In the genomic region with DNA sequence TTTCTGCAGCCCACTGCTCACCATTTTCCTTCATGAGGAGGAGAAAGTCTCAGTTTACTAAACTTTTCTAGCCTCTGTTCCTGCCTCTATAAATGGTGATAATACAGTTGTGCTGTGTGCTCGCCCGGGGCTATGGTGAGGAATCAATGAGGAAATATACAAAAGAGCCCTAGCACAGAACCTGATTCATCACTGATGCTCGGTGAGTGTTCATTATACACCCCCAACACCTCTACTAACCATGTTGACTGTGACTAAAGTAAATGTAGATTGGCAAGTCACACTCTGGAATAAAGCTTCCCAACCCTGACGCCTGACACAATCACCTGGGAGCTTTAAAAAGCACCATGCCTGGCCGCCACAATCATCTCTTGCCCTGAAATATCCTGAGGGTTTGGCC, we compare ENCODE assay signal across 19 cellular contexts.
"Had no signal": no experiment of that assay in that cellular context is flagged by ENCODE, and none has a peak within 500 bp of the region (broad histone marks: within the 10 kb centered on the region; RNA-seq: fewer than 3 reads in every experiment).

No MANE protein-coding gene starts in this region.

- H3K27me3 Mint-ChIP-seq: T-cell had no signal

- H3K36me3 Mint-ChIP-seq: immature natural killer cell; stimulated activated naive B cell treated with anti-CD40 and anti-IgM and Interleukin-4, amounts not matched to agents 10 μg/mL and 1 μg/mL and 100 μg/mL, for 72 hours; T-cell had no signal

- DNase-seq: activated B cell treated with CpG ODN at 0.5 μM for 24 hours; activated CD4-positive, alpha-beta T cell treated with anti-CD3 and anti-CD28 coated beads for 48 hours; activated CD8-positive, alpha-beta T cell treated with anti-CD3 and anti-CD28 coated beads for 36 hours; activated naive CD4-positive, alpha-beta T cell treated with Interleukin-2 at 50 U/mL for 16 hours; activated naive CD8-positive, alpha-beta T cell treated with anti-CD3 and anti-CD28 coated beads, Interleukin-2, amount 10 ng/mL, durations not matched to agents 7 days and 5 days; activated T-cell treated with anti-CD3 and anti-CD28 coated beads, Interleukin-2, amount 50 U/mL, for 24 hours; body of pancreas; central memory CD4-positive, alpha-beta T cell; colonic mucosa; immature natural killer cell; mesenchymal stem cell; naive thymus-derived CD4-positive, alpha-beta T cell; ovary; stimulated activated naive B cell treated with anti-CD40 and anti-IgM and Interleukin-4, amounts not matched to agents 10 μg/mL and 1 μg/mL and 100 μg/mL, for 72 hours; T-cell had no signal

- ATAC-seq: activated CD8-positive, alpha-beta T cell treated with anti-CD3 and anti-CD28 coated beads for 36 hours; body of pancreas; naive thymus-derived CD4-positive, alpha-beta T cell; stimulated activated naive B cell treated with anti-CD40 and anti-IgM and Interleukin-4, amounts not matched to agents 10 μg/mL and 1 μg/mL and 100 μg/mL, for 72 hours; T-cell had no signal

- H3K27ac ChIP-seq: body of pancreas, colonic mucosa, esophagus muscularis mucosa, ovary, thoracic aorta had no signal

- H3K27me3 ChIP-seq: body of pancreas, colonic mucosa, esophagus muscularis mucosa, ovary had no signal

- H3K9me3 Mint-ChIP-seq: activated B cell treated with CpG ODN at 0.5 μM for 24 hours; activated CD8-positive, alpha-beta T cell treated with anti-CD3 and anti-CD28 coated beads for 36 hours; activated T-cell treated with anti-CD3 and anti-CD28 coated beads, Interleukin-2, amount 50 U/mL, for 24 hours; activated T-helper 2 cell treated with anti-CD3 and anti-CD28 coated beads, Interferon-gamma antibody, Interleukin-2, Interleukin-4, amounts not matched to agents 10 μg/mL and 5 μg/mL and 100 μg/mL, durations not matched to agents 14 hours and 24 hours and 36 hours; immature natural killer cell; stimulated activated naive B cell treated with anti-CD40 and anti-IgM and Interleukin-4, amounts not matched to agents 10 μg/mL and 1 μg/mL and 100 μg/mL, for 72 hours had no signal

- H3K4me1 Mint-ChIP-seq: activated B cell treated with CpG ODN at 0.5 μM for 24 hours had no signal

- FAIRE-seq: endometrium had no signal

- H3K4me3 ChIP-seq: body of pancreas, colonic mucosa, esophagus muscularis mucosa, ovary, thoracic aorta had no signal

- H3K27ac Mint-ChIP-seq: activated B cell treated with CpG ODN at 0.5 μM for 24 hours; activated CD8-positive, alpha-beta T cell treated with anti-CD3 and anti-CD28 coated beads for 36 hours; activated naive CD8-positive, alpha-beta T cell treated with anti-CD3 and anti-CD28 coated beads, Interleukin-2, amount 10 ng/mL, durations not matched to agents 7 days and 5 days; activated T-cell treated with anti-CD3 and anti-CD28 coated beads, Interleukin-2, amount 50 U/mL, for 24 hours; activated T-helper 2 cell treated with anti-CD3 and anti-CD28 coated beads, Interferon-gamma antibody, Interleukin-2, Interleukin-4, amounts not matched to agents 10 μg/mL and 5 μg/mL and 100 μg/mL, durations not matched to agents 14 hours and 24 hours and 36 hours; immature natural killer cell; naive thymus-derived CD4-positive, alpha-beta T cell; stimulated activated naive B cell treated with anti-CD40 and anti-IgM and Interleukin-4, amounts not matched to agents 10 μg/mL and 1 μg/mL and 100 μg/mL, for 72 hours; T-cell had no signal

- H3K4me3 Mint-ChIP-seq: activated B cell treated with CpG ODN at 0.5 μM for 24 hours; activated CD8-positive, alpha-beta T cell treated with anti-CD3 and anti-CD28 coated beads for 36 hours; activated naive CD8-positive, alpha-beta T cell treated with anti-CD3 and anti-CD28 coated beads, Interleukin-2, amount 10 ng/mL, durations not matched to agents 7 days and 5 days; activated T-cell treated with anti-CD3 and anti-CD28 coated beads, Interleukin-2, amount 50 U/mL, for 24 hours; immature natural killer cell; naive thymus-derived CD4-positive, alpha-beta T cell; stimulated activated naive B cell treated with anti-CD40 and anti-IgM and Interleukin-4, amounts not matched to agents 10 μg/mL and 1 μg/mL and 100 μg/mL, for 72 hours; T-cell had no signal

- H3K36me3 ChIP-seq: colonic mucosa, esophagus muscularis mucosa, ovary, thoracic aorta had no signal

- H3K4me1 ChIP-seq: body of pancreas, colonic mucosa had no signal

- H3K9me3 ChIP-seq: body of pancreas, colonic mucosa, esophagus muscularis mucosa, ovary, thoracic aorta had no signal
